1 cellular context compared by ENCODE assay signal in genomic region chr6:14716499-14717146, GRCh38.
TF ChIP-seq lines count a peak whose summit lies in the region.

No MANE protein-coding gene starts in this region.

TF ChIP-seq in H1, 55 proteins besides CTCF, POLR2A, EP300 and RAD21:
- no peak for TF ChIP-seq EGR1 (IDR thresholded peaks at IDR 0.05; ENCODE audit: borderline replicate concordance, low read depth, low read length)
- TF ChIP-seq CBX8 (IDR thresholded peaks at IDR 0.05; ENCODE audit: borderline replicate concordance, low read depth, low read length): no peak
- TF ChIP-seq ZNF274 (IDR thresholded peaks at IDR 0.05; ENCODE audit: borderline replicate concordance, extremely low read depth, low read length): no peak
- TF ChIP-seq NANOG (IDR thresholded peaks at IDR 0.05; ENCODE audit: insufficient read depth, low read depth, low read length, poor library complexity, severe bottlenecking): no peak
- TF ChIP-seq HDAC6 (IDR thresholded peaks at IDR 0.05; ENCODE audit: low read depth, low read length): no peak
- no peak for TF ChIP-seq USF2 (IDR thresholded peaks at IDR 0.05; ENCODE audit: low read length)
- no peak for TF ChIP-seq NRF1 (IDR thresholded peaks at IDR 0.05; ENCODE audit: low read depth, low read length)
